Comparison of ENCODE assay signal across 1 cellular context in genomic region chrX:154365997-154366665, GRCh38.
TF ChIP-seq lines count a peak whose summit lies in the region.

No MANE protein-coding gene starts in this region.

TF ChIP-seq in HepG2, 621 proteins besides CTCF, POLR2A, EP300 and RAD21:
- TF ChIP-seq CCDC6 (CRISPR knock-in tag; IDR thresholded peaks at IDR 0.05) (no peak), AGO2 (optimal IDR thresholded peaks at IDR 0.05; ENCODE audit: low read depth, low read length) (peak; percentile 53), RBFOX2 (IDR thresholded peaks at IDR 0.05; ENCODE audit: low read depth, low read length) (peak; percentile 64)
